ENCODE assay signal across 20 cellular contexts in the genomic region with DNA sequence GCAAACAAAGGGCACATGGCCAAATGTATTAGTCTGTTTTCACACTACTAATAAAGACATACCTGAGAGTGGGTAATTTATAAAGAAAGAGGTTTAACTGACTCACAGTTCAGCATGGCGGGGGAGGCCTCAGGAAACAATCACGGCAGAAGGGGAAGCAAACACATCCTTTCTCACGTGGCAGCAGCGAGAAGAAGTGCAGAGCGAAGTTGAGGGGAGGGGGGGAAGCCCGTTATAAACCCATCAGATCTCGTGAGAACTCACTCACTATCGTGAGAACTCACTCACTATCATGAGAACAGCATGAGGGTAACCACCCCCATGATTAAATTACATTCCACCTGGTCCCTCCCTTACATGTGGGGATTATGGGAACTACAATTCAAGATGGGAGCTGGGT.
DNase-seq lines count a peak whose midpoint lies in the region; ATAC-seq and TF ChIP-seq lines count a peak whose summit lies in the region.
"Had no signal": no experiment of that assay in that cellular context is flagged by ENCODE, and none has a peak within 500 bp of the region (broad histone marks: within the 10 kb centered on the region; RNA-seq: fewer than 3 reads in every experiment).

No MANE protein-coding gene starts in this region.

- no peaks in the 10 kb centered on the region for H3K79me2 ChIP-seq in GM23338 (replicated peaks; ENCODE audit: insufficient read depth)

- H3K4ac ChIP-seq in mesenchymal stem cell (ENCODE audit: low read depth in 1 of 2, low read length in 2 of 2), result no peak overlapping the region

- no peak overlapping the region for H4K91ac ChIP-seq in mesenchymal stem cell (ENCODE audit: low read length)

- intact Hi-C loops in activated T-helper 2 cell treated with anti-CD3 and anti-CD28 coated beads, Interferon-gamma antibody, Interleukin-2, Interleukin-4, amounts not matched to agents 10 μg/mL and 5 μg/mL and 100 μg/mL, durations not matched to agents 14 hours and 24 hours and 36 hours (cut with micrococcal nuclease), result no loop called here

- no peak overlapping the region for H3K18ac ChIP-seq in mesenchymal stem cell (ENCODE audit: low read depth in 1 of 2, low read length in 2 of 2)

- H3K36me3 Mint-ChIP-seq in GM23338 (ENCODE audit: low read depth), result 0 out of 3 replicates have a peak, but pooled peaks cover 2% of the 10 kb centered on the region
- H3K36me3 Mint-ChIP-seq in activated T-helper 2 cell treated with anti-CD3 and anti-CD28 coated beads, Interferon-gamma antibody, Interleukin-2, Interleukin-4, amounts not matched to agents 10 μg/mL and 5 μg/mL and 100 μg/mL, durations not matched to agents 14 hours and 24 hours and 36 hours (ENCODE audit: low read depth), result no peaks in the 10 kb centered on the region
- H3K36me3 Mint-ChIP-seq: IgD-negative memory B cell had no signal

- peaks cover 1% of the 10 kb centered on the region for H3K79me1 ChIP-seq in mesenchymal stem cell (replicated peaks; ENCODE audit: low read length, poor library complexity, severe bottlenecking)

- TF ChIP-seq CTCF in GM23338 (conservative IDR thresholded peaks at IDR 0.05; ENCODE audit: low read depth in 2 of 2), result no peak

- H3K4me3 ChIP-seq in GM23338 (no peak overlapping the region), mesenchymal stem cell (ENCODE audit: insufficient read depth in 1 of 2, low read depth in 1 of 2, low read length in 2 of 2) (no peak overlapping the region)
- H3K4me3 ChIP-seq: SK-N-MC had no signal

- peaks cover 5% of the 10 kb centered on the region; the same call in 2 of the 3 replicates for H3K4me1 Mint-ChIP-seq in GM23338
- H3K4me1 Mint-ChIP-seq in activated T-helper 2 cell treated with anti-CD3 and anti-CD28 coated beads, Interferon-gamma antibody, Interleukin-2, Interleukin-4, amounts not matched to agents 10 μg/mL and 5 μg/mL and 100 μg/mL, durations not matched to agents 14 hours and 24 hours and 36 hours (ENCODE audit: low read depth), result peaks cover 1% of the 10 kb centered on the region

- no peaks in the 10 kb centered on the region for H4K20me1 ChIP-seq in GM23338 (replicated peaks; ENCODE audit: insufficient read depth)

- H2AK5ac ChIP-seq in mesenchymal stem cell (ENCODE audit: low read length, severe bottlenecking), result peak overlapping the region; percentile 59

- no peak for ATAC-seq in GM23338
- ATAC-seq in HG02798 (IDR thresholded peaks at IDR 0.05; ENCODE audit: poor library complexity, unreplicated experiment), result no peak
- ATAC-seq: PC-3 had no signal

- WGBS in mesenchymal stem cell, result 100% methylated on average over 1 of the region's 8 CpGs

- H3K27me3 ChIP-seq in GM23338 (ENCODE audit: insufficient read depth), result no peaks in the 10 kb centered on the region
- H3K27me3 ChIP-seq in mesenchymal stem cell (ENCODE audit: control insufficient read depth in 1 of 2, insufficient read depth in 1 of 2, low read length in 2 of 2), result no peaks in the 10 kb centered on the region

- no peak overlapping the region for H3K27ac ChIP-seq in GM23338 (ENCODE audit: low read depth)
- no peak overlapping the region for H3K27ac ChIP-seq in mesenchymal stem cell (ENCODE audit: low read length, poor library complexity, severe bottlenecking)
- H3K27ac ChIP-seq: RWPE1, SK-N-MC had no signal

- H3K36me3 ChIP-seq in GM23338 (ENCODE audit: insufficient read depth), result no peaks in the 10 kb centered on the region
- H3K36me3 ChIP-seq in mesenchymal stem cell (ENCODE audit: control insufficient read depth in 1 of 2, insufficient read depth in 2 of 2, low read depth in 1 of 2, low read length in 2 of 2), result no peaks in the 10 kb centered on the region

- no peak overlapping the region for H3K4me2 ChIP-seq in GM23338
- no peak overlapping the region for H3K4me2 ChIP-seq in mesenchymal stem cell (ENCODE audit: low read length, poor library complexity, severe bottlenecking)

- H3K14ac ChIP-seq in mesenchymal stem cell (ENCODE audit: low read length in 2 of 2), result no peak overlapping the region

- H2BK12ac ChIP-seq in mesenchymal stem cell (ENCODE audit: low read length in 2 of 2), result no peak overlapping the region

- peak; percentile 2 for DNase-seq in NOMO-1 treated with DMSO at 0.1 percent for 48 hours (lab: John Stamatoyannopoulos, UW; ENCODE audit: unreplicated experiment)
- DNase-seq in NOMO-1 (lab: John Stamatoyannopoulos, UW; ENCODE audit: unreplicated experiment in 2 of 2), result no peak
- DNase-seq in GM23338 (ENCODE audit: low spot score), result no peak
- peak; percentile 80 for DNase-seq in NCI-H82 treated with DMSO at 0.1 percent for 48 hours (lab: John Stamatoyannopoulos, UW; ENCODE audit: unreplicated experiment)
- DNase-seq in mesenchymal stem cell, result no peak
- no peak for DNase-seq in activated gamma-delta T cell treated with Interleukin-2 at 50 U/mL for 16 hours
- DNase-seq in activated T-helper 2 cell treated with anti-CD3 and anti-CD28 coated beads, Interferon-gamma antibody, Interleukin-2, Interleukin-4, amounts not matched to agents 10 μg/mL and 5 μg/mL and 100 μg/mL, durations not matched to agents 14 hours and 24 hours and 36 hours (ENCODE audit: low spot score), result no peak
- DNase-seq: 8988T, C1 segment of cervical spinal cord, DMS53, GF-D8, NCI-H1417, NCI-H187, PC-3, SHP77 treated with DMSO at 0.1 percent for 48 hours, SW 1271 had no signal

- H3K9me3 ChIP-seq in mesenchymal stem cell (ENCODE audit: control insufficient read depth, low read length), result no peaks in the 10 kb centered on the region

- H3K4me1 ChIP-seq in GM23338 (ENCODE audit: insufficient read depth) (no peaks in the 10 kb centered on the region), mesenchymal stem cell (ENCODE audit: control insufficient read depth, insufficient read depth, low read depth, low read length) (peaks cover 3% of the 10 kb centered on the region)

- H3K9me3 Mint-ChIP-seq in GM23338, result peaks cover 3% of the 10 kb centered on the region; the same call in 2 of the 3 replicates
- no peaks in the 10 kb centered on the region for H3K9me3 Mint-ChIP-seq in activated T-helper 2 cell treated with anti-CD3 and anti-CD28 coated beads, Interferon-gamma antibody, Interleukin-2, Interleukin-4, amounts not matched to agents 10 μg/mL and 5 μg/mL and 100 μg/mL, durations not matched to agents 14 hours and 24 hours and 36 hours
- H3K9me3 Mint-ChIP-seq: IgD-negative memory B cell had no signal

- H3K23ac ChIP-seq in mesenchymal stem cell (ENCODE audit: low read length in 2 of 2), result no peak overlapping the region

- H3K27ac Mint-ChIP-seq in GM23338, result peak overlapping the region; percentile 65; the same call in 1 of the 2 replicates
- no peak overlapping the region for H3K27ac Mint-ChIP-seq in activated T-helper 2 cell treated with anti-CD3 and anti-CD28 coated beads, Interferon-gamma antibody, Interleukin-2, Interleukin-4, amounts not matched to agents 10 μg/mL and 5 μg/mL and 100 μg/mL, durations not matched to agents 14 hours and 24 hours and 36 hours
- H3K27ac Mint-ChIP-seq: IgD-negative memory B cell had no signal

- H3F3A ChIP-seq in GM23338 (replicated peaks; ENCODE audit: low read depth), result no peaks in the 10 kb centered on the region

- H2AFZ ChIP-seq in GM23338 (no peak overlapping the region), mesenchymal stem cell (ENCODE audit: low read depth, low read length) (no peak overlapping the region)

- no peak overlapping the region for H2BK15ac ChIP-seq in mesenchymal stem cell (ENCODE audit: low read depth, poor library complexity, severe bottlenecking)

- H3K9me2 ChIP-seq in GM23338 (ENCODE audit: insufficient read depth), result 0 out of 2 replicates have a peak, but pooled peaks cover under 1% of the 10 kb centered on the region

- no peak overlapping the region for H2BK120ac ChIP-seq in mesenchymal stem cell (ENCODE audit: low read depth, low read length)

- H2BK5ac ChIP-seq in mesenchymal stem cell (ENCODE audit: low read depth, low read length, poor library complexity, severe bottlenecking), result no peak overlapping the region

- H3K9ac ChIP-seq in mesenchymal stem cell (ENCODE audit: low read length), result no peak overlapping the region

- H4K8ac ChIP-seq in mesenchymal stem cell (ENCODE audit: low read length), result no peak overlapping the region

- no peaks in the 10 kb centered on the region for H3K27me3 Mint-ChIP-seq in GM23338 (ENCODE audit: insufficient read depth, low read depth, poor library complexity)
- peaks cover 4% of the 10 kb centered on the region for H3K27me3 Mint-ChIP-seq in activated T-helper 2 cell treated with anti-CD3 and anti-CD28 coated beads, Interferon-gamma antibody, Interleukin-2, Interleukin-4, amounts not matched to agents 10 μg/mL and 5 μg/mL and 100 μg/mL, durations not matched to agents 14 hours and 24 hours and 36 hours (ENCODE audit: low read depth)

- H3K4me3 Mint-ChIP-seq in GM23338, result no peak overlapping the region
- H3K4me3 Mint-ChIP-seq in activated T-helper 2 cell treated with anti-CD3 and anti-CD28 coated beads, Interferon-gamma antibody, Interleukin-2, Interleukin-4, amounts not matched to agents 10 μg/mL and 5 μg/mL and 100 μg/mL, durations not matched to agents 14 hours and 24 hours and 36 hours (ENCODE audit: low read depth), result no peak overlapping the region
- H3K4me3 Mint-ChIP-seq: IgD-negative memory B cell had no signal

TF ChIP-seq in GM23338, 12 proteins besides CTCF, POLR2A, EP300 and RAD21 (continues in another document):
- no peak for TF ChIP-seq EZH2 (IDR thresholded peaks at IDR 0.05; ENCODE audit: low read depth, unreplicated experiment)
- TF ChIP-seq ETS1 (IDR thresholded peaks at IDR 0.05), result no peak

Comparison
In these comparisons a context has a peak if more than half of its experiments do, and no peak if none do; other contexts are left out.
1. DNase-seq: peak in NOMO-1 treated with DMSO at 0.1 percent for 48 hours (single experiment) and NCI-H82 treated with DMSO at 0.1 percent for 48 hours (single experiment); none in NOMO-1 (0 of 2), GM23338 (single experiment), mesenchymal stem cell (single experiment), activated gamma-delta T cell treated with Interleukin-2 at 50 U/mL for 16 hours (single experiment) and activated T-helper 2 cell treated with anti-CD3 and anti-CD28 coated beads, Interferon-gamma antibody, Interleukin-2, Interleukin-4, amounts not matched to agents 10 μg/mL and 5 μg/mL and 100 μg/mL, durations not matched to agents 14 hours and 24 hours and 36 hours (single experiment).